In genomic region chr19:5289060-5289990, GRCh38 we compare ENCODE assay signal across 17 cellular contexts. TPM values are rescaled to one million over a fixed set of nuclear protein-coding genes. Genes with fewer than 3 reads are reported as not detected.
A peak's percentile ranks its signal among the peaks of the same experiment; 100 is the strongest.
DNase-seq lines count a peak whose midpoint lies in the region; ATAC-seq and TF ChIP-seq lines count a peak whose summit lies in the region.
"Had no signal": no experiment of that assay in that cellular context is flagged by ENCODE, and none has a peak within 500 bp of the region (broad histone marks: within the 10 kb centered on the region; RNA-seq: fewer than 3 reads in every experiment).

No MANE protein-coding gene starts in this region.

- dilution Hi-C loops in mammary epithelial cell (cut with HindIII; ENCODE audit: low sequenced_read_pairs) = no loop called here

- H3K4me1 ChIP-seq in sigmoid colon = peaks cover 0 to 65% (median 57%) of the 10 kb centered on the region in 4 donors
- H3K4me1 ChIP-seq in mammary epithelial cell (ENCODE audit: insufficient read depth, low read length) = peaks cover 10% of the 10 kb centered on the region

- peaks cover 24% of the 10 kb centered on the region for H3K27me3 ChIP-seq in CD4-positive, alpha-beta T cell (ENCODE audit: control insufficient read depth, insufficient read depth, low read length)
- no peaks in the 10 kb centered on the region for H3K27me3 ChIP-seq in sigmoid colon
- H3K27me3 ChIP-seq in mammary epithelial cell (ENCODE audit: insufficient read depth, low read length) = peaks cover 5% of the 10 kb centered on the region

- no peak for TF ChIP-seq EP300 in sigmoid colon (IDR thresholded peaks at IDR 0.05)

- in situ Hi-C loops in SK-MEL-5 (cut with HindIII; ENCODE audit: low pct_unique_long_range_greater_than_20kb, low sequenced_read_pairs) = no loop called here
- in situ Hi-C loops in mammary epithelial cell (cut with MboI; ENCODE audit: low sequenced_read_pairs in 2 of 2) = no loop called here

- H3K4me1 Mint-ChIP-seq in CD4-positive, alpha-beta T cell (ENCODE audit: low read depth) = peaks cover 7% of the 10 kb centered on the region
- peaks cover 1% of the 10 kb centered on the region for H3K4me1 Mint-ChIP-seq in activated CD4-positive, alpha-beta memory T cell treated with anti-CD3 and anti-CD28 coated beads, Interleukin-2, amount 10 ng/mL, durations not matched to agents 7 days and 5 days
- no peaks in the 10 kb centered on the region for H3K4me1 Mint-ChIP-seq in activated CD8-positive, alpha-beta T cell treated with anti-CD3 and anti-CD28 coated beads, Interleukin-2, amount 10 ng/mL, durations not matched to agents 7 days and 5 days (ENCODE audit: low read depth)

- H3K9ac ChIP-seq in mammary epithelial cell (ENCODE audit: insufficient read depth, low read length) = no peak overlapping the region

- no peaks in the 10 kb centered on the region for H3K9me3 ChIP-seq in CD4-positive, alpha-beta T cell (ENCODE audit: control insufficient read depth, low read length)
- H3K9me3 ChIP-seq in sigmoid colon = no peaks in the 10 kb centered on the region
- H3K9me3 ChIP-seq in mammary epithelial cell (replicated peaks; ENCODE audit: insufficient read depth, low read length) = no peaks in the 10 kb centered on the region

- intact Hi-C loops in CD4-positive, alpha-beta T cell (cut with DNase I, micrococcal nuclease) = no loop called here
- intact Hi-C loops in sigmoid colon (cut with DNase I) = no loop called here
- intact Hi-C loops in mammary epithelial cell (cut with micrococcal nuclease) = no loop called here

- H3K4me2 ChIP-seq in mammary epithelial cell (ENCODE audit: insufficient read depth, low read depth, low read length) = no peak overlapping the region

- no TSS peak for BruUV-seq in mammary epithelial cell (replicated peaks; lab: Mats Ljungman, UMichigan)

- no peak for DNase-seq in CD4-positive, alpha-beta T cell
- peak; percentile 30 for DNase-seq in SK-MEL-5 (ENCODE audit: low read depth, low spot score)
- no peak for DNase-seq in fibroblast of villous mesenchyme (ENCODE audit: low read depth)
- no peak for DNase-seq in sigmoid colon
- DNase-seq in mammary epithelial cell = no peak
- DNase-seq in activated CD4-positive, alpha-beta memory T cell treated with anti-CD3 and anti-CD28 coated beads, Interleukin-2, amount 10 ng/mL, durations not matched to agents 7 days and 5 days = no peak
- no peak for DNase-seq in activated CD8-positive, alpha-beta T cell treated with anti-CD3 and anti-CD28 coated beads, Interleukin-2, amount 10 ng/mL, durations not matched to agents 7 days and 5 days
- no peak for DNase-seq in activated gamma-delta T cell (lab: John Stamatoyannopoulos, UW)
- DNase-seq: activated CD4-positive, alpha-beta T cell treated with anti-CD3 and anti-CD28 coated beads for 36 hours; activated naive CD8-positive, alpha-beta T cell treated with anti-CD3 and anti-CD28 coated beads, Interleukin-2, amount 10 ng/mL, durations not matched to agents 7 days and 5 days; activated T-cell treated with anti-CD3 and anti-CD28 coated beads, Interleukin-2, amount 50 U/mL, for 1 hour; NCI-H446; SIG-M5; small intestine; T1000 had no signal

- CTCF ChIA-PET in CD4-positive, alpha-beta T cell (lab: Charles Lee) = no interaction called here
- CTCF ChIA-PET in mammary epithelial cell (lab: Charles Lee; ENCODE audit: low non-redundant PET) = no interaction called here
- CTCF ChIA-PET in activated CD4-positive, alpha-beta memory T cell treated with anti-CD3 and anti-CD28 coated beads, Interleukin-2, amount 10 ng/mL, durations not matched to agents 7 days and 5 days (lab: Charles Lee) = no interaction called here
- CTCF ChIA-PET in activated CD8-positive, alpha-beta T cell treated with anti-CD3 and anti-CD28 coated beads, Interleukin-2, amount 10 ng/mL, durations not matched to agents 7 days and 5 days (lab: Charles Lee) = no interaction called here

- H3K4me3 ChIP-seq in fibroblast of villous mesenchyme (ENCODE audit: low read depth, low read length) (no peak overlapping the region), sigmoid colon (no peak overlapping the region), mammary epithelial cell (replicated peaks in 1 of 3; ENCODE audit: insufficient read depth in 1 of 3, low read depth in 2 of 3, low read length in 3 of 3) (no peak overlapping the region)

- H3K36me3 Mint-ChIP-seq in CD4-positive, alpha-beta T cell (ENCODE audit: low read depth) = no peaks in the 10 kb centered on the region
- H3K36me3 Mint-ChIP-seq in activated CD4-positive, alpha-beta memory T cell treated with anti-CD3 and anti-CD28 coated beads, Interleukin-2, amount 10 ng/mL, durations not matched to agents 7 days and 5 days (ENCODE audit: low read depth) = no peaks in the 10 kb centered on the region
- no peaks in the 10 kb centered on the region for H3K36me3 Mint-ChIP-seq in activated CD8-positive, alpha-beta T cell treated with anti-CD3 and anti-CD28 coated beads, Interleukin-2, amount 10 ng/mL, durations not matched to agents 7 days and 5 days (ENCODE audit: low read depth)
- H3K36me3 Mint-ChIP-seq: activated naive CD8-positive, alpha-beta T cell treated with anti-CD3 and anti-CD28 coated beads, Interleukin-2, amount 10 ng/mL, durations not matched to agents 7 days and 5 days; stimulated activated effector memory CD8-positive, alpha-beta T cell treated with anti-CD3 and anti-CD28 coated beads, Interleukin-12 subunit alpha, Interleukin-12 subunit beta, amount 100 ng/mL, for 72 hours had no signal

- H3K27me3 Mint-ChIP-seq in CD4-positive, alpha-beta T cell = peaks cover 16% of the 10 kb centered on the region
- H3K27me3 Mint-ChIP-seq in activated CD4-positive, alpha-beta memory T cell treated with anti-CD3 and anti-CD28 coated beads, Interleukin-2, amount 10 ng/mL, durations not matched to agents 7 days and 5 days = peaks cover 11% of the 10 kb centered on the region
- H3K27me3 Mint-ChIP-seq in activated CD8-positive, alpha-beta T cell treated with anti-CD3 and anti-CD28 coated beads, Interleukin-2, amount 10 ng/mL, durations not matched to agents 7 days and 5 days (ENCODE audit: low read depth) = peaks cover 13% of the 10 kb centered on the region

- no peak for TF ChIP-seq POLR2A in sigmoid colon (IDR thresholded peaks at IDR 0.05)

- H3K36me3 ChIP-seq in sigmoid colon (peaks cover 10 to 23% (median 12%) of the 10 kb centered on the region in 4 donors), mammary epithelial cell (ENCODE audit: insufficient read depth, low read length) (no peaks in the 10 kb centered on the region)

- no peak for TF ChIP-seq CTCF in CD4-positive, alpha-beta T cell (IDR thresholded peaks at IDR 0.05)
- TF ChIP-seq CTCF in fibroblast of villous mesenchyme (IDR thresholded peaks at IDR 0.05; ENCODE audit: insufficient read depth, low read depth, low read length) (peak; percentile 2), sigmoid colon (IDR thresholded peaks at IDR 0.05) (no peak), mammary epithelial cell (conservative IDR thresholded peaks at IDR 0.05 in 1 of 2, IDR thresholded peaks at IDR 0.05 in 1 of 2; ENCODE audit: extremely low read depth in 1 of 2, insufficient read depth in 1 of 2, low read depth in 1 of 2, low read length in 2 of 2) (no peak)

- no peak for ATAC-seq in CD4-positive, alpha-beta T cell (ENCODE audit: poor library complexity)
- no peak for ATAC-seq in activated CD8-positive, alpha-beta T cell treated with anti-CD3 and anti-CD28 coated beads, Interleukin-2, amount 10 ng/mL, durations not matched to agents 7 days and 5 days
- ATAC-seq: activated CD4-positive, alpha-beta T cell treated with anti-CD3 and anti-CD28 coated beads for 36 hours; stimulated activated effector memory CD8-positive, alpha-beta T cell treated with anti-CD3 and anti-CD28 coated beads, Interleukin-12 subunit alpha, Interleukin-12 subunit beta, amount 100 ng/mL, for 72 hours had no signal

- H4K20me1 ChIP-seq in mammary epithelial cell (ENCODE audit: insufficient read depth, low read length) = no peaks in the 10 kb centered on the region

- H3K79me2 ChIP-seq in mammary epithelial cell (ENCODE audit: insufficient read depth, low read length) = no peaks in the 10 kb centered on the region

- WGBS in sigmoid colon, 2 donors = 69 to 84% methylated on average over 18 of the region's 18 CpGs
- WGBS in mammary epithelial cell (ENCODE audit: low coverage, missing lambda C conversion rate) = 53% methylated on average over 12 of the region's 18 CpGs

- H2AFZ ChIP-seq in mammary epithelial cell (ENCODE audit: low read depth, low read length) = no peak overlapping the region

- H3K4me3 Mint-ChIP-seq in CD4-positive, alpha-beta T cell = peak overlapping the region; percentile 46
- no peak overlapping the region for H3K4me3 Mint-ChIP-seq in activated CD4-positive, alpha-beta memory T cell treated with anti-CD3 and anti-CD28 coated beads, Interleukin-2, amount 10 ng/mL, durations not matched to agents 7 days and 5 days
- no peak overlapping the region for H3K4me3 Mint-ChIP-seq in activated CD8-positive, alpha-beta T cell treated with anti-CD3 and anti-CD28 coated beads, Interleukin-2, amount 10 ng/mL, durations not matched to agents 7 days and 5 days
- H3K4me3 Mint-ChIP-seq: activated CD4-positive, alpha-beta T cell treated with anti-CD3 and anti-CD28 coated beads for 36 hours; activated naive CD8-positive, alpha-beta T cell treated with anti-CD3 and anti-CD28 coated beads, Interleukin-2, amount 10 ng/mL, durations not matched to agents 7 days and 5 days; central memory CD8-positive, alpha-beta T cell; stimulated activated effector memory CD8-positive, alpha-beta T cell treated with anti-CD3 and anti-CD28 coated beads, Interleukin-12 subunit alpha, Interleukin-12 subunit beta, amount 100 ng/mL, for 72 hours had no signal

- no peak overlapping the region for H3K27ac ChIP-seq in CD4-positive, alpha-beta T cell (ENCODE audit: low read depth, low read length)
- peak overlapping the region in 3 of 4 donors; percentile 40 to 95 (median 89) for H3K27ac ChIP-seq in sigmoid colon
- no peak overlapping the region for H3K27ac ChIP-seq in mammary epithelial cell (ENCODE audit: insufficient read depth, low read depth, low read length)

- POLR2A ChIA-PET in CD4-positive, alpha-beta T cell (lab: Charles Lee) = no interaction called here
- POLR2A ChIA-PET in activated CD4-positive, alpha-beta memory T cell treated with anti-CD3 and anti-CD28 coated beads, Interleukin-2, amount 10 ng/mL, durations not matched to agents 7 days and 5 days (lab: Charles Lee) = no interaction called here
- POLR2A ChIA-PET in activated CD8-positive, alpha-beta T cell treated with anti-CD3 and anti-CD28 coated beads, Interleukin-2, amount 10 ng/mL, durations not matched to agents 7 days and 5 days (lab: Charles Lee) = no interaction called here

- H3K27ac Mint-ChIP-seq in CD4-positive, alpha-beta T cell = no peak overlapping the region
- no peak overlapping the region for H3K27ac Mint-ChIP-seq in activated CD4-positive, alpha-beta memory T cell treated with anti-CD3 and anti-CD28 coated beads, Interleukin-2, amount 10 ng/mL, durations not matched to agents 7 days and 5 days
- H3K27ac Mint-ChIP-seq in activated CD8-positive, alpha-beta T cell treated with anti-CD3 and anti-CD28 coated beads, Interleukin-2, amount 10 ng/mL, durations not matched to agents 7 days and 5 days = no peak overlapping the region
- H3K27ac Mint-ChIP-seq: activated CD4-positive, alpha-beta T cell treated with anti-CD3 and anti-CD28 coated beads for 36 hours; activated naive CD8-positive, alpha-beta T cell treated with anti-CD3 and anti-CD28 coated beads, Interleukin-2, amount 10 ng/mL, durations not matched to agents 7 days and 5 days; stimulated activated effector memory CD8-positive, alpha-beta T cell treated with anti-CD3 and anti-CD28 coated beads, Interleukin-12 subunit alpha, Interleukin-12 subunit beta, amount 100 ng/mL, for 72 hours had no signal

- no peaks in the 10 kb centered on the region for H3K9me3 Mint-ChIP-seq in CD4-positive, alpha-beta T cell
- no peaks in the 10 kb centered on the region for H3K9me3 Mint-ChIP-seq in activated CD4-positive, alpha-beta memory T cell treated with anti-CD3 and anti-CD28 coated beads, Interleukin-2, amount 10 ng/mL, durations not matched to agents 7 days and 5 days
- no peaks in the 10 kb centered on the region for H3K9me3 Mint-ChIP-seq in activated CD8-positive, alpha-beta T cell treated with anti-CD3 and anti-CD28 coated beads, Interleukin-2, amount 10 ng/mL, durations not matched to agents 7 days and 5 days (ENCODE audit: insufficient read depth)
- H3K9me3 Mint-ChIP-seq: central memory CD8-positive, alpha-beta T cell; stimulated activated effector memory CD8-positive, alpha-beta T cell treated with anti-CD3 and anti-CD28 coated beads, Interleukin-12 subunit alpha, Interleukin-12 subunit beta, amount 100 ng/mL, for 72 hours had no signal

RNA-seq across cellular contexts. Expression of gene PTPRS, which starts 51.3 kb away (rescaled TPM):
- total RNA-seq in CD4-positive, alpha-beta T cell = 1 to 10 TPM; 5.3 to 6.3 TPM
- total RNA-seq in SK-MEL-5 (2014; rRNA removed; shearing (Covaris generic)) = 74.6 and 79.7 TPM in 2 replicates
- 87.9 and 123 TPM in 2 replicates for polyA plus RNA-seq in SK-MEL-5 (2015; cell fraction: cytosol; rRNA removed)
- 76.4 and 80.9 TPM in 2 replicates for polyA plus RNA-seq in SK-MEL-5 (2015; cell fraction: nucleus; rRNA removed)
- total RNA-seq in fibroblast of villous mesenchyme (114 and 123 TPM in 2 replicates), sigmoid colon (100 to 1,000 TPM; 120 to 211 (median 139) TPM), mammary epithelial cell (10 to 100 TPM; 32.2 to 93.4 TPM)
- polyA plus RNA-seq in sigmoid colon (10 to 100 TPM in 1 of 3 donors, 1 to 10 TPM in 1, under 1 TPM in 1; 0.46 to 12.3 (median 2.4) TPM), mammary epithelial cell (8.0 TPM)
- 22.9 TPM for polyA minus RNA-seq in mammary epithelial cell
- not detected for total RNA-seq in activated CD4-positive, alpha-beta memory T cell treated with anti-CD3 and anti-CD28 coated beads, Interleukin-2, amount 10 ng/mL, durations not matched to agents 7 days and 5 days
- total RNA-seq in activated CD8-positive, alpha-beta T cell treated with anti-CD3 and anti-CD28 coated beads, Interleukin-2, amount 10 ng/mL, durations not matched to agents 7 days and 5 days = under 1 TPM in 1 of 2 experiments, not detected in 1; 0.05 TPM

Comparison
In these comparisons a context has a peak if more than half of its experiments do, and no peak if none do; other contexts are left out.
1. H3K27ac ChIP-seq: peak in sigmoid colon (3 of 4); none in CD4-positive, alpha-beta T cell (single experiment) and mammary epithelial cell (single experiment).
2. RNA of gene PTPRS, which starts 51.3 kb away (total RNA-seq): 120 to 211 TPM in sigmoid colon, 114 to 123 TPM in fibroblast of villous mesenchyme, 32.2 to 93.4 TPM in mammary epithelial cell, 74.6 to 79.7 TPM in SK-MEL-5 and 5.3 to 6.3 TPM in CD4-positive, alpha-beta T cell; 0.05 TPM in activated CD8-positive, alpha-beta T cell treated with anti-CD3 and anti-CD28 coated beads, Interleukin-2, amount 10 ng/mL, durations not matched to agents 7 days and 5 days and not detected in activated CD4-positive, alpha-beta memory T cell treated with anti-CD3 and anti-CD28 coated beads, Interleukin-2, amount 10 ng/mL, durations not matched to agents 7 days and 5 days; every median in the first group is over 4 times any median in the second.